8 cellular contexts compared by ENCODE assay signal in the genomic region with DNA sequence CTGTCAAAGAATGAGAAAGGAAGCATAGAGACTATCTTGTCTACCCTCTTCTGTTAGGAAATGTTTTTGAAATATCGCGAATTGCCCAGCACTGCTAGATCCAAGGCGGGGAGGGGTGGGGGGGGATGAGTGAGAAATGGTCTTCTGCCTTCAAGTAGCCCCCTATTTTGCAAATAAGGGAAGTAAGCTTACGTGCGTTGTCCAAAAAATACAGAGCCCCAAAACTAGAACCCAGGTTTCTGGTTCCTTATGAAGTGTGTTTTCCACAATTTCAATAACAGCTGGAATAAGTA. TPM values are rescaled to one million over a fixed set of nuclear protein-coding genes. Genes with fewer than 3 reads are reported as not detected.
DNase-seq lines count a peak whose midpoint lies in the region; ATAC-seq and TF ChIP-seq lines count a peak whose summit lies in the region.

No MANE protein-coding gene starts in this region.

- H3K4me3 Mint-ChIP-seq in natural killer cell treated with Interleukin-12 subunit alpha and Interleukin-12 subunit beta and Interleukin-15 and Interleukin-18, amount 100 ng/mL, for 72 hours = peak overlapping the region; percentile 99

- peaks cover 0 to 3% of the 10 kb centered on the region in 2 donors for H3K27me3 Mint-ChIP-seq in natural killer cell treated with Interleukin-12 subunit alpha and Interleukin-12 subunit beta and Interleukin-15 and Interleukin-18, amount 100 ng/mL, for 72 hours

- POLR2A ChIA-PET in BJ (lab: Charles Lee) = no interaction called here

- TF ChIP-seq CTCF in BJ (IDR thresholded peaks at IDR 0.05; ENCODE audit: insufficient read depth, low read depth, low read length) = no peak

- H3K27me3 ChIP-seq in BJ (ENCODE audit: control insufficient read depth, insufficient read depth, low read length) = no peaks in the 10 kb centered on the region

- peak overlapping the region; percentile 68 for H3K4me3 ChIP-seq in BJ (ENCODE audit: low read depth, low read length)
- H3K4me3 ChIP-seq in Jurkat, Clone E6-1 (ENCODE audit: low read length) = peak overlapping the region; percentile 96

- no peaks in the 10 kb centered on the region for H3K9me3 Mint-ChIP-seq in natural killer cell treated with Interleukin-12 subunit alpha and Interleukin-12 subunit beta and Interleukin-15 and Interleukin-18, amount 100 ng/mL, for 72 hours

- peaks cover 6% of the 10 kb centered on the region for H3K36me3 Mint-ChIP-seq in natural killer cell treated with Interleukin-12 subunit alpha and Interleukin-12 subunit beta and Interleukin-15 and Interleukin-18, amount 100 ng/mL, for 72 hours

- H3K27ac ChIP-seq in caudate nucleus (ENCODE audit: low read depth, low read length) = peak overlapping the region; percentile 94

- no peaks in the 10 kb centered on the region for H3K36me3 ChIP-seq in BJ (ENCODE audit: control insufficient read depth, insufficient read depth, low read length)

- ATAC-seq in natural killer cell treated with Interleukin-12 subunit alpha and Interleukin-12 subunit beta and Interleukin-15 and Interleukin-18, amount 100 ng/mL, for 72 hours = no peak
- no peak for ATAC-seq in GM21737 (IDR thresholded peaks at IDR 0.05; ENCODE audit: unreplicated experiment)

- peaks cover 33 to 39% of the 10 kb centered on the region in 2 donors for H3K4me1 Mint-ChIP-seq in natural killer cell treated with Interleukin-12 subunit alpha and Interleukin-12 subunit beta and Interleukin-15 and Interleukin-18, amount 100 ng/mL, for 72 hours (ENCODE audit: low read depth in 2 of 2)

- no peak for DNase-seq in BJ (ENCODE audit: low read depth)
- no peak for DNase-seq in Jurkat, Clone E6-1 (ENCODE audit: low read depth, low spot score)
- no peak for DNase-seq in caudate nucleus (lab: John Stamatoyannopoulos, UW)
- no peak for DNase-seq in natural killer cell treated with Interleukin-12 subunit alpha and Interleukin-12 subunit beta and Interleukin-15 and Interleukin-18, amount 100 ng/mL, for 72 hours (ENCODE audit: low spot score)
- no peak for DNase-seq in anterior cingulate cortex (lab: John Stamatoyannopoulos, UW)
- no peak for DNase-seq in globus pallidus (ENCODE audit: low spot score)
- DNase-seq in NCI-H1092 treated with DMSO at 0.1 percent for 48 hours (lab: John Stamatoyannopoulos, UW) = no peak

- peak overlapping the region; percentile 95 to 98 for H3K27ac Mint-ChIP-seq in natural killer cell treated with Interleukin-12 subunit alpha and Interleukin-12 subunit beta and Interleukin-15 and Interleukin-18, amount 100 ng/mL, for 72 hours

- CTCF ChIA-PET in BJ (lab: Yijun Ruan, JAX) = no interaction called here

RNA-seq across cellular contexts. Expression of a gene that starts 0.9 kb away (rescaled TPM):
- polyA plus RNA-seq in BJ (2011; rRNA removed) = 37.5 and 50.2 TPM in 2 replicates
- 40.4 and 53.2 TPM in 2 replicates for polyA minus RNA-seq in BJ (2011; rRNA and poly(A)+ RNA removed)
- polyA plus RNA-seq in Jurkat, Clone E6-1 (2012; ENCODE audit: insufficient read depth, insufficient read length) = 47.0 TPM
- 10 to 100 TPM; 68.1 to 70.0 TPM for total RNA-seq in natural killer cell treated with Interleukin-12 subunit alpha and Interleukin-12 subunit beta and Interleukin-15 and Interleukin-18, amount 100 ng/mL, for 72 hours

RNA-seq across cellular contexts. Expression of a gene that starts 59.8 kb away (rescaled TPM):
- polyA plus RNA-seq in BJ (2011; rRNA removed) = 138 and 170 TPM in 2 replicates
- polyA minus RNA-seq in BJ (2011; rRNA and poly(A)+ RNA removed) = 30.8 and 49.0 TPM in 2 replicates
- 410 TPM for polyA plus RNA-seq in Jurkat, Clone E6-1 (2012; ENCODE audit: insufficient read depth, insufficient read length)
- 100 to 1,000 TPM; 106 to 123 TPM for total RNA-seq in natural killer cell treated with Interleukin-12 subunit alpha and Interleukin-12 subunit beta and Interleukin-15 and Interleukin-18, amount 100 ng/mL, for 72 hours
